Comparison of ENCODE assay signal across 5 cellular contexts in the genomic region with DNA sequence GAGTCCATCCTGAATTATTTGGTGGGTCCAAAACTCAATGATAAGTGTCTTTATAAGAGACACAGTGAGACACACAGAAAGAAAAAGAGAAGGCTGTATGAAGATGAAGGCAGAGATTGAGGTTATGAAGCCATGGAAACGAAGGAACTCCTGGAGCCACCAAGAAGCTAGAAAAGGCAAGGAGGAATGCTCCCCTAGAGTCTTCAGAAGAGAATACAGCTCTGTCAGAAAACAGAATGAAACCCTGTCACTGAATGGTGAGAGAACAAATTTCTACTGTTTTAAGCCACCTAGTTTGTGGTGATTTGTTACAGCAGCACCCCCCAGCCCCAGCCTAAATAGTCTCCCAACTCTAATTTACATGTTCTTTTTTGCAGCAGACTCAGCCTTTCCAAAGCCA.
"Had no signal": no experiment of that assay in that cellular context is flagged by ENCODE, and none has a peak within 500 bp of the region (broad histone marks: within the 10 kb centered on the region; RNA-seq: fewer than 3 reads in every experiment).

No MANE protein-coding gene starts in this region.

- H3K4me3 Mint-ChIP-seq: HFFc6 had no signal

- H3K36me3 ChIP-seq: HAP-1 had no signal

- H3K4me3 ChIP-seq: GM23248, HAP-1, K562 had no signal

- DNase-seq: GM23248, HFFc6, IMR-90 had no signal

- H3K4me1 ChIP-seq: HAP-1 had no signal

- H3K9ac ChIP-seq: GM23248 had no signal

- H3K27ac ChIP-seq: GM23248 had no signal

- H2AFZ ChIP-seq: GM23248 had no signal

- H3K9me3 ChIP-seq: HAP-1 had no signal

- H3K27ac Mint-ChIP-seq: HFFc6 had no signal
